In genomic region chr17:81432873-81433451, GRCh38 we compare ENCODE assay signal across 12 cellular contexts.
DNase-seq lines count a peak whose midpoint lies in the region; ATAC-seq and TF ChIP-seq lines count a peak whose summit lies in the region.
"Had no signal": no experiment of that assay in that cellular context is flagged by ENCODE, and none has a peak within 500 bp of the region (broad histone marks: within the 10 kb centered on the region; RNA-seq: fewer than 3 reads in every experiment).

No MANE protein-coding gene starts in this region.

- TF ChIP-seq CTCF in LNCaP clone FGC (IDR thresholded peaks at IDR 0.05; ENCODE audit: control insufficient read depth, extremely low read depth, insufficient read depth) (no peak), GM10248 (IDR thresholded peaks at IDR 0.05; ENCODE audit: control extremely low read depth, extremely low read depth, low read depth, missing control alignments) (no peak)

- H3K27me3 ChIP-seq in BLaER1: no peaks in the 10 kb centered on the region
- H3K27me3 ChIP-seq: ovary, testis had no signal

- ATAC-seq in HG03342 (IDR thresholded peaks at IDR 0.05; ENCODE audit: unreplicated experiment): no peak
- no peak for ATAC-seq in GM18505 (IDR thresholded peaks at IDR 0.05; ENCODE audit: unreplicated experiment)

- no peak for TF ChIP-seq POLR2A in GM18505 (IDR thresholded peaks at IDR 0.05; ENCODE audit: borderline replicate concordance, extremely low read depth, insufficient read depth, insufficient read length)

- CTCF ChIA-PET in GM10248 (lab: Yijun Ruan, JAX): interaction anchor here (0.7 kb wide), 1 partner anchor 52 kb away, joined by 3 read pairs; no protein-coding TSS in a partner anchor

- peaks cover 86% of the 10 kb centered on the region for H3K4me1 ChIP-seq in BLaER1

- H3K4me3 ChIP-seq in BLaER1 (peak overlapping the region; percentile 33; the same call in 1 of the 2 replicates), LNCaP clone FGC (ENCODE audit: low read depth, low read length) (no peak overlapping the region)
- H3K4me3 ChIP-seq: ovary, testis had no signal

- H3K9ac ChIP-seq in BLaER1: peak overlapping the region; percentile 75

- peaks cover 41% of the 10 kb centered on the region; the same call in 1 of the 2 replicates for H4K20me1 ChIP-seq in BLaER1

- POLR2A ChIA-PET in GM10248 (lab: Yijun Ruan, JAX): no interaction called here

- peaks cover 27% of the 10 kb centered on the region; the same call in 1 of the 2 replicates for H3K36me3 ChIP-seq in BLaER1
- H3K36me3 ChIP-seq: ovary had no signal

- peak; percentile 91 for DNase-seq in LNCaP clone FGC (ENCODE audit: low read depth)
- peak; percentile 88 for DNase-seq in NCI-H345 treated with DMSO at 0.1 percent for 48 hours (lab: John Stamatoyannopoulos, UW; ENCODE audit: unreplicated experiment)
- DNase-seq in kidney tubule cell (ENCODE audit: low spot score): peak; percentile 25
- DNase-seq in GM10248 (ENCODE audit: extremely low spot score): no peak
- no peak for DNase-seq in iPS-NIHi11 (ENCODE audit: low spot score)
- DNase-seq: activated CD8-positive, alpha-beta memory T cell treated with anti-CD3 and anti-CD28 coated beads, Interleukin-2, amount 50 U/mL, for 4 hours; ovary; stimulated activated CD4-positive, alpha-beta T cell treated with anti-CD3 and anti-CD28 coated beads, Interleukin-4, amount 100 ng/mL, for 4 hours; testis had no signal

- no peaks in the 10 kb centered on the region for H3K9me3 ChIP-seq in BLaER1
- H3K9me3 ChIP-seq: ovary, testis had no signal

- peak overlapping the region; percentile 93 for H3K4me2 ChIP-seq in BLaER1

- H3K27ac ChIP-seq in BLaER1: peak overlapping the region; percentile 91
- H3K27ac ChIP-seq: ovary, testis had no signal

Comparison
In these comparisons a context has a peak if more than half of its experiments do, and no peak if none do; other contexts are left out.
1. DNase-seq: peak in LNCaP clone FGC (single experiment), NCI-H345 treated with DMSO at 0.1 percent for 48 hours (single experiment) and kidney tubule cell (single experiment); none in GM10248 (single experiment) and iPS-NIHi11 (single experiment).